1 cellular context compared by ENCODE assay signal in genomic region chr15:64112904-64113303, GRCh38.
TF ChIP-seq lines count a peak whose summit lies in the region.

No MANE protein-coding gene starts in this region.

TF ChIP-seq in IMR-90, 13 proteins besides CTCF, POLR2A, EP300 and RAD21:
- no peak for TF ChIP-seq RCOR1 (IDR thresholded peaks at IDR 0.05; ENCODE audit: insufficient replicate concordance, low read length)
- peak; percentile 77 for TF ChIP-seq CEBPB (IDR thresholded peaks at IDR 0.05; ENCODE audit: low read depth, low read length)
